Comparison of ENCODE assay signal across 1 cellular context in the genomic region with DNA sequence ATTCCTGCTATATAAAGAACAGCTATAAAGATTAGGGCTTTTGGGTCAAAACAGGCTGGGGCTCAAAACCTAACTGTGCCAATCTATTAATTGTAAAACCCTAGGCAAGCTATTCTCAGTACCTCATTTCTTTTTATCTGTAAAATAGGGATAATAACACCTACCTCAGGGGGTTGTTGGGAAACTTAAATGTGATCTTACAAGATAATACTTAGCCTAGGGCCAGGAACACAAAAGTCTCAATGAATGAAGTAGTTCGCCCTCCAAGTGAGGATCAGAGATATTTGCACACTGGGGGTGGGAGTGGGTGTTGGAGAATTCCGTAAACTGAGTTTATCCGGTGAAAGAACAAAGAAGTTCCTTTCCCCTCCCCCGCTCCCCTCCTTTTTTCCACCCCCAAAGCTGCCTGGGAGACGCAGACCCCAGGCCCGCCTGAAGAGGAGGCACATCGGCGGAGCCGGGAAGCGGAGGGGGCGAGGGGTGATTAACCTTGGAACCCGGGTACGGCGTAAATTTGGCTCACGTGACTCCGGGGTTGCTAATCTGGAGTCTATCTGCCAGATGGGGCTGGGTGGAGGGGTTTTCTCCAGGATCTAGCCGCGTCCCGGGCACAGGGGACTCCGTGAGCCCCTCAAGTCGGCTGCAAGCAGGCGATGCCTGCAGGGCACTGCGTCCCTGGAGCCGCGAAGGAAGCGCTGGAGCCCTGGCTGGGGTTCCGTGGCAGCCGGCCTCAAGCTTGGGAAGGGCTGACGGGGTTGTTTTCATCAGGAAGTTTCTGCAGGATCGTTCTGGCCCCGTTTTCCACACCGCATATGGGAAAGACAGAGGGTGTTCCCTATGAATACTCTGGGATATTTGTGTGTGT.
TF ChIP-seq lines count a peak whose summit lies in the region.

No MANE protein-coding gene starts in this region.

TF ChIP-seq in HEK293, 187 proteins besides CTCF, POLR2A, EP300 and RAD21 (continued from another document):
- TF ChIP-seq, protein P1, sequence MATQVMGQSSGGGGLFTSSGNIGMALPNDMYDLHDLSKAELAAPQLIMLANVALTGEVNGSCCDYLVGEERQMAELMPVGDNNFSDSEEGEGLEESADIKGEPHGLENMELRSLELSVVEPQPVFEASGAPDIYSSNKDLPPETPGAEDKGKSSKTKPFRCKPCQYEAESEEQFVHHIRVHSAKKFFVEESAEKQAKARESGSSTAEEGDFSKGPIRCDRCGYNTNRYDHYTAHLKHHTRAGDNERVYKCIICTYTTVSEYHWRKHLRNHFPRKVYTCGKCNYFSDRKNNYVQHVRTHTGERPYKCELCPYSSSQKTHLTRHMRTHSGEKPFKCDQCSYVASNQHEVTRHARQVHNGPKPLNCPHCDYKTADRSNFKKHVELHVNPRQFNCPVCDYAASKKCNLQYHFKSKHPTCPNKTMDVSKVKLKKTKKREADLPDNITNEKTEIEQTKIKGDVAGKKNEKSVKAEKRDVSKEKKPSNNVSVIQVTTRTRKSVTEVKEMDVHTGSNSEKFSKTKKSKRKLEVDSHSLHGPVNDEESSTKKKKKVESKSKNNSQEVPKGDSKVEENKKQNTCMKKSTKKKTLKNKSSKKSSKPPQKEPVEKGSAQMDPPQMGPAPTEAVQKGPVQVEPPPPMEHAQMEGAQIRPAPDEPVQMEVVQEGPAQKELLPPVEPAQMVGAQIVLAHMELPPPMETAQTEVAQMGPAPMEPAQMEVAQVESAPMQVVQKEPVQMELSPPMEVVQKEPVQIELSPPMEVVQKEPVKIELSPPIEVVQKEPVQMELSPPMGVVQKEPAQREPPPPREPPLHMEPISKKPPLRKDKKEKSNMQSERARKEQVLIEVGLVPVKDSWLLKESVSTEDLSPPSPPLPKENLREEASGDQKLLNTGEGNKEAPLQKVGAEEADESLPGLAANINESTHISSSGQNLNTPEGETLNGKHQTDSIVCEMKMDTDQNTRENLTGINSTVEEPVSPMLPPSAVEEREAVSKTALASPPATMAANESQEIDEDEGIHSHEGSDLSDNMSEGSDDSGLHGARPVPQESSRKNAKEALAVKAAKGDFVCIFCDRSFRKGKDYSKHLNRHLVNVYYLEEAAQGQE (tag by site-specific recombination; IDR thresholded peaks at IDR 0.05): no peak
